22 cellular contexts compared by ENCODE assay signal in genomic region chr16:74575805-74576643, GRCh38. TPM values are rescaled to one million over a fixed set of nuclear protein-coding genes. Genes with fewer than 3 reads are reported as not detected.
DNase-seq lines count a peak whose midpoint lies in the region; ATAC-seq and TF ChIP-seq lines count a peak whose summit lies in the region.
"Had no signal": no experiment of that assay in that cellular context is flagged by ENCODE, and none has a peak within 500 bp of the region (broad histone marks: within the 10 kb centered on the region; RNA-seq: fewer than 3 reads in every experiment).

No MANE protein-coding gene starts in this region.

- POLR2A ChIA-PET in WTC11 (lab: Charles Lee), result no interaction called here

- TF ChIP-seq POLR2A in gastrocnemius medialis (IDR thresholded peaks at IDR 0.05), result no peak

- no peaks in the 10 kb centered on the region for H3K27me3 ChIP-seq in gastrocnemius medialis
- H3K27me3 ChIP-seq: BLaER1 treated with 17β-estradiol and CSF1 and Interleukin-3, amounts not matched to agents 10 nM and 100 nM; upper lobe of right lung had no signal

- TF ChIP-seq CTCF in WTC11 (IDR thresholded peaks at IDR 0.05) (no peak), gastrocnemius medialis (IDR thresholded peaks at IDR 0.05 in 4 of 5, conservative IDR thresholded peaks at IDR 0.05 in 1 of 5) (no peak)

- no peaks in the 10 kb centered on the region for H3K36me3 ChIP-seq in gastrocnemius medialis
- H3K36me3 ChIP-seq: upper lobe of right lung had no signal

- H3K27ac ChIP-seq in gastrocnemius medialis, result peak overlapping the region; percentile 68 to 77 (median 72)
- H3K27ac ChIP-seq: upper lobe of right lung had no signal

- H3K9me3 Mint-ChIP-seq in activated naive CD4-positive, alpha-beta T cell treated with anti-CD3 and anti-CD28 coated beads, Interleukin-2, amount 50 U/mL, for 24 hours, result no peaks in the 10 kb centered on the region
- no peaks in the 10 kb centered on the region for H3K9me3 Mint-ChIP-seq in WTC11
- H3K9me3 Mint-ChIP-seq: activated T-cell treated with anti-CD3 and anti-CD28 coated beads, Interleukin-2, amount 50 U/mL, for 72 hours; stimulated activated naive CD8-positive, alpha-beta T cell treated with anti-CD3 and anti-CD28 coated beads, Interleukin-15, Interleukin-2, amounts not matched to agents 100 ng/mL and 50 ng/mL, for 24 hours had no signal

- H3K27me3 Mint-ChIP-seq in activated naive CD4-positive, alpha-beta T cell treated with anti-CD3 and anti-CD28 coated beads, Interleukin-2, amount 50 U/mL, for 24 hours, result no peaks in the 10 kb centered on the region
- no peaks in the 10 kb centered on the region for H3K27me3 Mint-ChIP-seq in WTC11 (ENCODE audit: low read depth)
- H3K27me3 Mint-ChIP-seq: stimulated activated naive CD8-positive, alpha-beta T cell treated with anti-CD3 and anti-CD28 coated beads, Interleukin-15, Interleukin-2, amounts not matched to agents 100 ng/mL and 50 ng/mL, for 24 hours had no signal

- no peak overlapping the region for H3K4me3 Mint-ChIP-seq in activated naive CD4-positive, alpha-beta T cell treated with anti-CD3 and anti-CD28 coated beads, Interleukin-2, amount 50 U/mL, for 24 hours
- H3K4me3 Mint-ChIP-seq in WTC11, result no peak overlapping the region
- H3K4me3 Mint-ChIP-seq: activated T-cell treated with anti-CD3 and anti-CD28 coated beads, Interleukin-2, amount 50 U/mL, for 72 hours; stimulated activated naive CD8-positive, alpha-beta T cell treated with anti-CD3 and anti-CD28 coated beads, Interleukin-15, Interleukin-2, amounts not matched to agents 100 ng/mL and 50 ng/mL, for 24 hours had no signal

- intact Hi-C loops in gastrocnemius medialis (cut with DNase I; ENCODE audit: low total_unique reads), result no loop called here

- peaks cover 3% of the 10 kb centered on the region for H3K36me3 Mint-ChIP-seq in activated naive CD4-positive, alpha-beta T cell treated with anti-CD3 and anti-CD28 coated beads, Interleukin-2, amount 50 U/mL, for 24 hours
- no peaks in the 10 kb centered on the region for H3K36me3 Mint-ChIP-seq in WTC11

- CTCF ChIA-PET in WTC11 (lab: Charles Lee), result no interaction called here

- H3K4me1 Mint-ChIP-seq in activated naive CD4-positive, alpha-beta T cell treated with anti-CD3 and anti-CD28 coated beads, Interleukin-2, amount 50 U/mL, for 24 hours, result peaks cover 75% of the 10 kb centered on the region
- H3K4me1 Mint-ChIP-seq in WTC11, result peaks cover 22% of the 10 kb centered on the region

- H3K4me3 ChIP-seq in gastrocnemius medialis, result peak overlapping the region in 1 of 4 donors; percentile 20
- H3K4me3 ChIP-seq: BLaER1 treated with 17β-estradiol and CSF1 and Interleukin-3, amounts not matched to agents 10 nM and 100 nM; upper lobe of right lung had no signal

- no peaks in the 10 kb centered on the region for H3K9me3 ChIP-seq in gastrocnemius medialis
- H3K9me3 ChIP-seq: BLaER1 treated with 17β-estradiol and CSF1 and Interleukin-3, amounts not matched to agents 10 nM and 100 nM; upper lobe of right lung had no signal

- ATAC-seq in WTC11 (no peak), gastrocnemius medialis (peak; percentile 71 to 87), GM18502 (IDR thresholded peaks at IDR 0.05; ENCODE audit: poor library complexity, unreplicated experiment) (no peak), GM21360 (IDR thresholded peaks at IDR 0.05; ENCODE audit: unreplicated experiment) (no peak)
- ATAC-seq: activated T-cell treated with anti-CD3 and anti-CD28 coated beads, Interleukin-2, amount 50 U/mL, for 72 hours; left colon; Panc1; SK-N-SH treated with all-trans-retinoic acid at 6 μM for 48 hours; upper lobe of right lung had no signal

- peaks cover 47 to 51% of the 10 kb centered on the region in 2 donors for H3K4me1 ChIP-seq in gastrocnemius medialis

- H3K27ac Mint-ChIP-seq in activated naive CD4-positive, alpha-beta T cell treated with anti-CD3 and anti-CD28 coated beads, Interleukin-2, amount 50 U/mL, for 24 hours, result peak overlapping the region; percentile 27
- H3K27ac Mint-ChIP-seq in WTC11, result peak overlapping the region; percentile 59
- H3K27ac Mint-ChIP-seq: activated T-cell treated with anti-CD3 and anti-CD28 coated beads, Interleukin-2, amount 50 U/mL, for 72 hours; stimulated activated naive CD8-positive, alpha-beta T cell treated with anti-CD3 and anti-CD28 coated beads, Interleukin-15, Interleukin-2, amounts not matched to agents 100 ng/mL and 50 ng/mL, for 24 hours had no signal

- in situ Hi-C loops in gastrocnemius medialis (cut with MboI; ENCODE audit: low sequenced_read_pairs in 4 of 4), result no loop called here

- no peak for DNase-seq in activated naive CD4-positive, alpha-beta T cell (lab: John Stamatoyannopoulos, UW)
- DNase-seq in WTC11 (ENCODE audit: low spot score), result no peak
- DNase-seq in kidney tubule cell (ENCODE audit: low spot score), result peak; percentile 52
- peak in 1 of 2 donors; percentile 25 for DNase-seq in gastrocnemius medialis
- no peak for DNase-seq in HuH-7 (ENCODE audit: low spot score)
- DNase-seq: 8988T; activated T-cell treated with anti-CD3 and anti-CD28 coated beads, Interleukin-2, amount 50 U/mL, for 72 hours; DMS 273 treated with DMSO at 0.1 percent for 48 hours; foreskin melanocyte; GDM1; left colon; NCI-H1930; stimulated activated CD4-positive, alpha-beta T cell treated with anti-CD3 and anti-CD28 coated beads, Interleukin-1b, Interleukin-23, amount 100 ng/mL, for 48 hours; T-helper 9 cell; upper lobe of right lung had no signal

TF ChIP-seq in WTC11, 78 proteins besides CTCF, POLR2A, EP300 and RAD21 (continues in another document):
- no peak for TF ChIP-seq ZNF121 (CRISPR knock-in tag; IDR thresholded peaks at IDR 0.05)
- TF ChIP-seq AR (CRISPR knock-in tag; IDR thresholded peaks at IDR 0.05), result no peak
- TF ChIP-seq NFE2L1 (CRISPR knock-in tag; IDR thresholded peaks at IDR 0.05), result no peak
- no peak for TF ChIP-seq PRDM15 (CRISPR knock-in tag; IDR thresholded peaks at IDR 0.05)
- no peak for TF ChIP-seq GRHL2 (CRISPR knock-in tag; IDR thresholded peaks at IDR 0.05; ENCODE audit: insufficient replicate concordance, severe bottlenecking)
- TF ChIP-seq MXD4 (CRISPR knock-in tag; IDR thresholded peaks at IDR 0.05; ENCODE audit: borderline replicate concordance), result no peak

RNA-seq across cellular contexts. Expression of gene GLG1, which starts 30.9 kb away (rescaled TPM):
- total RNA-seq in WTC11 (2021), result 156 to 179 TPM (median 171 TPM) in 3 replicates
- total RNA-seq in gastrocnemius medialis, result 100 to 1,000 TPM in 2 of 4 donors, 10 to 100 TPM in 2; 72.0 to 170 (median 105) TPM

Comparison
In these comparisons a context has a peak if more than half of its experiments do, and no peak if none do; other contexts are left out.
1. ATAC-seq: peak in gastrocnemius medialis (2 of 2); none in WTC11 (single experiment), GM18502 (single experiment) and GM21360 (single experiment).